In the genomic region with DNA sequence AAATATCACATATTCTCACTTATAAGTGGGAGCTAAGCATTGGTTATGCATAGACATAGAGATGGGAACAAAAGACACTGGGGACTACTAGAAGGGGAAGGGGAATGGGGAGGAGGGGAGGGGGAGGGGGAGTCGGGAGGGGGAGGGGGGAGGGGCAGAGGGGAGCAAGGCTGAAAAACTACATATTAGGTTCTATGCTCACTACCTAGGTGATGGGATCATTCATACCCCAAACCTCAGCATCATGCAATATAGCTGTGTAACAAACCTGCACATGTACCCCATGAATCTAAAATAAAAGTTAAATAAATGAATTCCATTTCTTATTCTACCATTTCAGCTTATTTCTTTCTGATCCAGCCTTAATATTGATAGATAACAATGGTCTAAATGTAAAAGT, we compare ENCODE assay signal across 10 cellular contexts. TPM values are rescaled to one million over a fixed set of nuclear protein-coding genes. Genes with fewer than 3 reads are reported as not detected.
"Had no signal": no experiment of that assay in that cellular context is flagged by ENCODE, and none has a peak within 500 bp of the region (broad histone marks: within the 10 kb centered on the region; RNA-seq: fewer than 3 reads in every experiment).

No MANE protein-coding gene starts in this region.

- ATAC-seq: K562 had no signal

- H3K9ac ChIP-seq: KMS-11 had no signal

- H3K27ac ChIP-seq: HL-60, KMS-11 had no signal

- H3K4me3 ChIP-seq: K562 had no signal

- DNase-seq: IMR-90, KBM-7, KG1 had no signal

- FAIRE-seq: HTR-8/SVneo, K562 had no signal

RNA-seq across cellular contexts. Expression of a gene that starts 21.9 kb away (rescaled TPM):
- total RNA-seq: HT-29, HT1080, IMR-90, K562 had no signal
- polyA plus RNA-seq: IgD-negative memory B cell, IMR-90, K562 had no signal
